In the genomic region with DNA sequence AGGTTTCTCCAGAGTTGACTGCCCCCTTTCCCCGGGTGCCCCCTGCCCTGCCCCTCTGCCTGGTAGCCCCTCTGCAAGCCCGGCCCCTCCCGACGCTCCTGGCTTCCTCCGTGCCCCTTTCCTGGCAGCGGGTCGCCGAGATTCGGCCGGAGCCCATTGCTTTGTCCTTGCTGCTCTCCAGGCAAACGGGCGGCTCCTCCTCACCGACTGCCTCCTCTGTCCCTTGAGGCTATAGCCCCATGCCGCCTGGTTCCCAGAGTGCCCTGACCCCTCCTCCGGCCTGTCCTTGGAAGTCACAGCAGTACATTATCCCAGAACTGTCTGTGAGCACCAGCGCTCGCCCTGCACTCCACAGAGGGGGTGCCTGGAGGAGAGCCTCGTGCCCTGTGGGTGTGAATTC, we compare ENCODE assay signal across 9 cellular contexts. TPM values are rescaled to one million over a fixed set of nuclear protein-coding genes. Genes with fewer than 3 reads are reported as not detected.
A peak's percentile ranks its signal among the peaks of the same experiment; 100 is the strongest.
DNase-seq lines count a peak whose midpoint lies in the region; ATAC-seq and TF ChIP-seq lines count a peak whose summit lies in the region.
"Not testable (repeated sequence)": the region's sequence is repeated elsewhere in the genome, so short reads cannot be mapped to it uniquely, and the experiment has no call there.
"Had no signal": no experiment of that assay in that cellular context is flagged by ENCODE, and none has a peak within 500 bp of the region (broad histone marks: within the 10 kb centered on the region; RNA-seq: fewer than 3 reads in every experiment).

No MANE protein-coding gene starts in this region.

- peak overlapping the region; percentile 73 for H3K4me3 Mint-ChIP-seq in activated naive CD4-positive, alpha-beta T cell treated with anti-CD3 and anti-CD28 coated beads for 36 hours
- H3K4me3 Mint-ChIP-seq in mesothelial cell of epicardium, result peak overlapping the region; percentile 51
- H3K4me3 Mint-ChIP-seq in stimulated activated effector memory CD8-positive, alpha-beta T cell treated with anti-CD3 and anti-CD28 coated beads, Interleukin-12 subunit alpha, Interleukin-12 subunit beta, amount 100 ng/mL, for 72 hours, result peak overlapping the region; percentile 82

- intact Hi-C loops in activated naive CD4-positive, alpha-beta T cell treated with anti-CD3 and anti-CD28 coated beads for 36 hours (cut with micrococcal nuclease), result loop anchor here (2.0 to 5.0 kb wide), 2 partner anchors 115 to 379 kb away; a partner anchor contains a TSS

- H3K36me3 Mint-ChIP-seq in activated naive CD4-positive, alpha-beta T cell treated with anti-CD3 and anti-CD28 coated beads for 36 hours (ENCODE audit: low read depth); mesothelial cell of epicardium: not testable (repeated sequence)
- peaks cover 25% of the 10 kb centered on the region for H3K36me3 Mint-ChIP-seq in stimulated activated effector memory CD8-positive, alpha-beta T cell treated with anti-CD3 and anti-CD28 coated beads, Interleukin-12 subunit alpha, Interleukin-12 subunit beta, amount 100 ng/mL, for 72 hours

- TF ChIP-seq CTCF in AG04449 (IDR thresholded peaks at IDR 0.05; ENCODE audit: insufficient read depth, low read length, missing control alignments); GM12864 (IDR thresholded peaks at IDR 0.05; ENCODE audit: low read depth, low read length, missing control alignments); WI38 (IDR thresholded peaks at IDR 0.05; ENCODE audit: low read depth, low read length); choroid plexus epithelial cell (conservative IDR thresholded peaks at IDR 0.05; ENCODE audit: low read depth, low read length); mesothelial cell of epicardium (IDR thresholded peaks at IDR 0.05; ENCODE audit: unreplicated experiment): not testable (repeated sequence)

- CTCF ChIA-PET in AG04449 (lab: Yijun Ruan, JAX); activated naive CD4-positive, alpha-beta T cell treated with anti-CD3 and anti-CD28 coated beads for 36 hours (lab: Charles Lee): not testable (repeated sequence)

- H3K9me3 ChIP-seq in MG63, result not testable (repeated sequence)

- peaks cover 26% of the 10 kb centered on the region for H3K36me3 ChIP-seq in MG63

- DNase-seq in AG04449 (ENCODE audit: low read depth, low spot score); GM12864 (ENCODE audit: low read depth); MG63; activated naive CD4-positive, alpha-beta T cell treated with anti-CD3 and anti-CD28 coated beads for 36 hours; choroid plexus epithelial cell (ENCODE audit: low read depth); mesothelial cell of epicardium (ENCODE audit: low spot score in 2 of 2, unreplicated experiment in 2 of 2); stimulated activated effector memory CD8-positive, alpha-beta T cell treated with anti-CD3 and anti-CD28 coated beads, Interleukin-12 subunit alpha, Interleukin-12 subunit beta, amount 100 ng/mL, for 72 hours (ENCODE audit: low spot score in 2 of 2): not testable (repeated sequence)

- H3K27ac Mint-ChIP-seq in activated naive CD4-positive, alpha-beta T cell treated with anti-CD3 and anti-CD28 coated beads for 36 hours; mesothelial cell of epicardium; stimulated activated effector memory CD8-positive, alpha-beta T cell treated with anti-CD3 and anti-CD28 coated beads, Interleukin-12 subunit alpha, Interleukin-12 subunit beta, amount 100 ng/mL, for 72 hours: not testable (repeated sequence)

- H3K27me3 Mint-ChIP-seq in activated naive CD4-positive, alpha-beta T cell treated with anti-CD3 and anti-CD28 coated beads for 36 hours (ENCODE audit: low read depth); mesothelial cell of epicardium (ENCODE audit: low read depth): not testable (repeated sequence)

- not testable (repeated sequence) for H3K9me3 Mint-ChIP-seq in activated naive CD4-positive, alpha-beta T cell treated with anti-CD3 and anti-CD28 coated beads for 36 hours; mesothelial cell of epicardium; stimulated activated effector memory CD8-positive, alpha-beta T cell treated with anti-CD3 and anti-CD28 coated beads, Interleukin-12 subunit alpha, Interleukin-12 subunit beta, amount 100 ng/mL, for 72 hours

- POLR2A ChIA-PET in AG04449 (lab: Yijun Ruan, JAX), result not testable (repeated sequence)

- H3K4me1 Mint-ChIP-seq in activated naive CD4-positive, alpha-beta T cell treated with anti-CD3 and anti-CD28 coated beads for 36 hours (ENCODE audit: low read depth), result peaks cover 10% of the 10 kb centered on the region
- not testable (repeated sequence) for H3K4me1 Mint-ChIP-seq in mesothelial cell of epicardium
- H3K4me1 Mint-ChIP-seq in stimulated activated effector memory CD8-positive, alpha-beta T cell treated with anti-CD3 and anti-CD28 coated beads, Interleukin-12 subunit alpha, Interleukin-12 subunit beta, amount 100 ng/mL, for 72 hours, result peaks cover 19% of the 10 kb centered on the region

- not testable (repeated sequence) for ATAC-seq in stimulated activated effector memory CD8-positive, alpha-beta T cell treated with anti-CD3 and anti-CD28 coated beads, Interleukin-12 subunit alpha, Interleukin-12 subunit beta, amount 100 ng/mL, for 72 hours

- not testable (repeated sequence) for H3K27me3 ChIP-seq in MG63

- peak overlapping the region; percentile 36 for H3K4me3 ChIP-seq in AG04449 (ENCODE audit: low read depth, low read length)
- H3K4me3 ChIP-seq in GM12864 (ENCODE audit: low read depth, low read length), result peak overlapping the region; percentile 37
- peak overlapping the region; percentile 34 for H3K4me3 ChIP-seq in MG63
- H3K4me3 ChIP-seq in WI38 (ENCODE audit: low read depth, low read length), result peak overlapping the region; percentile 31; the same call in 1 of the 2 replicates
- H3K4me3 ChIP-seq in choroid plexus epithelial cell (ENCODE audit: low read depth, low read length), result peak overlapping the region; percentile 11

RNA-seq across cellular contexts. Expression of a gene that starts 1.7 kb away (rescaled TPM):
- total RNA-seq in MG63 (2014; rRNA removed; shearing (Covaris generic); ENCODE audit: low replicate concordance), result 66.9 and 74.6 TPM in 2 replicates
- 10 to 100 TPM; 39.4 to 41.0 TPM for total RNA-seq in activated naive CD4-positive, alpha-beta T cell treated with anti-CD3 and anti-CD28 coated beads for 36 hours
- total RNA-seq in mesothelial cell of epicardium, result 31.8 to 35.4 TPM (median 35.3 TPM) in 3 replicates

RNA-seq across cellular contexts. Expression of a gene that starts 26.7 kb away (rescaled TPM):
- not detected in 2 replicates for total RNA-seq in MG63 (2014; rRNA removed; shearing (Covaris generic); ENCODE audit: low replicate concordance)
- total RNA-seq in activated naive CD4-positive, alpha-beta T cell treated with anti-CD3 and anti-CD28 coated beads for 36 hours, result not detected
- 16.7 to 18.3 TPM (median 17.3 TPM) in 3 replicates for total RNA-seq in mesothelial cell of epicardium
- total RNA-seq: myocyte had no signal

RNA-seq across cellular contexts. Expression of a gene that starts 42.1 kb away (rescaled TPM):
- 26.1 and 36.6 TPM in 2 replicates for total RNA-seq in MG63 (2014; rRNA removed; shearing (Covaris generic); ENCODE audit: low replicate concordance)
- total RNA-seq in activated naive CD4-positive, alpha-beta T cell treated with anti-CD3 and anti-CD28 coated beads for 36 hours, result 10 to 100 TPM; 32.7 to 38.7 TPM
- 38.5 to 43.6 TPM (median 39.2 TPM) in 3 replicates for total RNA-seq in mesothelial cell of epicardium

Comparison
In these comparisons a context has a peak if more than half of its experiments do, and no peak if none do; other contexts are left out.
1. RNA of a gene that starts 26.7 kb away (total RNA-seq): 16.7 to 18.3 TPM in mesothelial cell of epicardium; not detected in activated naive CD4-positive, alpha-beta T cell treated with anti-CD3 and anti-CD28 coated beads for 36 hours and not detected in MG63; every median in the first group is over 10 times any median in the second.
2. Peak in every context shown above with its lines, with median percentiles within 50 percentile points of each other: H3K4me3 ChIP-seq and H3K4me3 Mint-ChIP-seq.